ENCODE assay signal across 18 cellular contexts in genomic region chr6:45494734-45495133, GRCh38.
DNase-seq lines count a peak whose midpoint lies in the region; ATAC-seq and TF ChIP-seq lines count a peak whose summit lies in the region.
"Had no signal": no experiment of that assay in that cellular context is flagged by ENCODE, and none has a peak within 500 bp of the region (broad histone marks: within the 10 kb centered on the region; RNA-seq: fewer than 3 reads in every experiment).

No MANE protein-coding gene starts in this region.

- no peaks in the 10 kb centered on the region for H3K9me3 ChIP-seq in DND-41 (ENCODE audit: insufficient read depth, low read length, severe bottlenecking)
- no peaks in the 10 kb centered on the region for H3K9me3 ChIP-seq in gastrocnemius medialis
- H3K9me3 ChIP-seq: left lung, testis had no signal

- H4K20me1 ChIP-seq in DND-41 (ENCODE audit: insufficient read depth, low read length): no peaks in the 10 kb centered on the region

- in situ Hi-C loops in gastrocnemius medialis (cut with MboI; ENCODE audit: low sequenced_read_pairs in 4 of 4): no loop called here

- DNase-seq in SIG-M5 treated with dmso at 0.1 percent for 504 hours (lab: John Stamatoyannopoulos, UW; ENCODE audit: unreplicated experiment): peak; percentile 22
- no peak for DNase-seq in SIG-M5 (lab: John Stamatoyannopoulos, UW)
- DNase-seq in DND-41: peak; percentile 80
- no peak for DNase-seq in putamen (ENCODE audit: low spot score)
- no peak for DNase-seq in gastrocnemius medialis
- no peak for DNase-seq in mesothelial cell of epicardium (ENCODE audit: low spot score in 2 of 2, unreplicated experiment in 2 of 2)
- DNase-seq: activated gamma-delta T cell; effector memory CD4-positive, alpha-beta T cell; naive B cell; NCI-H146; NCI-H446; PC-3; testis had no signal

- H3K9me3 Mint-ChIP-seq in T-helper 1 cell treated with Interleukin-12 subunit alpha and Interleukin-12 subunit beta and Interleukin-4 antibody, amounts not matched to agents 30 μg/mL and 1 μg/mL, for 36 hours: no peaks in the 10 kb centered on the region
- no peaks in the 10 kb centered on the region for H3K9me3 Mint-ChIP-seq in dendritic cell treated with granulocyte-macrophage colony-stimulating factor and Interleukin-4, amounts not matched to agents 40 ng/mL and 50 ng/mL, for 4 days
- no peaks in the 10 kb centered on the region for H3K9me3 Mint-ChIP-seq in mesothelial cell of epicardium
- H3K9me3 Mint-ChIP-seq: IgD-negative memory B cell had no signal

- H3K4me1 Mint-ChIP-seq in T-helper 1 cell treated with Interleukin-12 subunit alpha and Interleukin-12 subunit beta and Interleukin-4 antibody, amounts not matched to agents 30 μg/mL and 1 μg/mL, for 36 hours (ENCODE audit: low read depth): peaks cover 44% of the 10 kb centered on the region
- H3K4me1 Mint-ChIP-seq in dendritic cell treated with granulocyte-macrophage colony-stimulating factor and Interleukin-4, amounts not matched to agents 40 ng/mL and 50 ng/mL, for 4 days (ENCODE audit: low read depth): peaks cover 52% of the 10 kb centered on the region
- H3K4me1 Mint-ChIP-seq in mesothelial cell of epicardium: peaks cover 9% of the 10 kb centered on the region

- H2AFZ ChIP-seq in DND-41 (ENCODE audit: low read depth, low read length): peak overlapping the region; percentile 56

- peak overlapping the region; percentile 43 for H3K27ac Mint-ChIP-seq in T-helper 1 cell treated with Interleukin-12 subunit alpha and Interleukin-12 subunit beta and Interleukin-4 antibody, amounts not matched to agents 30 μg/mL and 1 μg/mL, for 36 hours
- H3K27ac Mint-ChIP-seq in dendritic cell treated with granulocyte-macrophage colony-stimulating factor and Interleukin-4, amounts not matched to agents 40 ng/mL and 50 ng/mL, for 4 days: peak overlapping the region; percentile 84
- H3K27ac Mint-ChIP-seq in mesothelial cell of epicardium: no peak overlapping the region
- H3K27ac Mint-ChIP-seq: IgD-negative memory B cell had no signal

- no peaks in the 10 kb centered on the region for H3K79me2 ChIP-seq in DND-41 (ENCODE audit: insufficient read depth, low read length)

- TF ChIP-seq POLR2A in gastrocnemius medialis (IDR thresholded peaks at IDR 0.05): no peak

- H3K9ac ChIP-seq in DND-41 (ENCODE audit: low read depth, low read length): peak overlapping the region; percentile 52

- H3K4me1 ChIP-seq in DND-41 (ENCODE audit: insufficient read depth, low read length) (peaks cover 73% of the 10 kb centered on the region), gastrocnemius medialis (no peaks in the 10 kb centered on the region)
- H3K4me1 ChIP-seq: testis had no signal

- H3K27me3 ChIP-seq in DND-41 (ENCODE audit: insufficient read depth, low read length, poor library complexity) (no peaks in the 10 kb centered on the region), gastrocnemius medialis (no peaks in the 10 kb centered on the region)
- H3K27me3 ChIP-seq: left lung, testis had no signal

- peaks cover 32% of the 10 kb centered on the region for H3K36me3 Mint-ChIP-seq in T-helper 1 cell treated with Interleukin-12 subunit alpha and Interleukin-12 subunit beta and Interleukin-4 antibody, amounts not matched to agents 30 μg/mL and 1 μg/mL, for 36 hours (ENCODE audit: low read depth)
- H3K36me3 Mint-ChIP-seq in dendritic cell treated with granulocyte-macrophage colony-stimulating factor and Interleukin-4, amounts not matched to agents 40 ng/mL and 50 ng/mL, for 4 days (ENCODE audit: low read depth): peaks cover 40% of the 10 kb centered on the region
- no peaks in the 10 kb centered on the region for H3K36me3 Mint-ChIP-seq in mesothelial cell of epicardium
- H3K36me3 Mint-ChIP-seq: naive B cell had no signal

- TF ChIP-seq CTCF in DND-41 (IDR thresholded peaks at IDR 0.05; ENCODE audit: borderline replicate concordance, extremely low read depth, low read length, poor library complexity, severe bottlenecking) (no peak), gastrocnemius medialis (IDR thresholded peaks at IDR 0.05 in 4 of 5, conservative IDR thresholded peaks at IDR 0.05 in 1 of 5) (no peak), mesothelial cell of epicardium (IDR thresholded peaks at IDR 0.05; ENCODE audit: unreplicated experiment) (no peak)

- H3K4me2 ChIP-seq in DND-41 (ENCODE audit: insufficient read depth, low read length): peak overlapping the region; percentile 50

- H3K36me3 ChIP-seq in DND-41 (ENCODE audit: insufficient read depth, low read length): peaks cover 26% of the 10 kb centered on the region; the same call in 1 of the 2 replicates
- no peaks in the 10 kb centered on the region for H3K36me3 ChIP-seq in gastrocnemius medialis
- H3K36me3 ChIP-seq: left lung had no signal

- H3K27ac ChIP-seq in DND-41 (ENCODE audit: low read length) (peak overlapping the region; percentile 90), gastrocnemius medialis (no peak overlapping the region)
- H3K27ac ChIP-seq: 22Rv1, testis had no signal

- H3K4me3 ChIP-seq in DND-41 (ENCODE audit: low read depth in 1 of 2, low read length in 2 of 2): no peak overlapping the region
- no peak overlapping the region for H3K4me3 ChIP-seq in gastrocnemius medialis
- H3K4me3 ChIP-seq: left lung, testis had no signal

- intact Hi-C loops in dendritic cell treated with granulocyte-macrophage colony-stimulating factor and Interleukin-4, amounts not matched to agents 40 ng/mL and 50 ng/mL, for 4 days (cut with micrococcal nuclease): no loop called here
- intact Hi-C loops in gastrocnemius medialis (cut with DNase I; ENCODE audit: low total_unique reads): no loop called here

- ATAC-seq in DND-41 (ENCODE audit: insufficient read depth, low read depth): peak; percentile 86
- ATAC-seq in gastrocnemius medialis: no peak

- no peaks in the 10 kb centered on the region for H3K27me3 Mint-ChIP-seq in T-helper 1 cell treated with Interleukin-12 subunit alpha and Interleukin-12 subunit beta and Interleukin-4 antibody, amounts not matched to agents 30 μg/mL and 1 μg/mL, for 36 hours (ENCODE audit: low read depth)
- no peaks in the 10 kb centered on the region for H3K27me3 Mint-ChIP-seq in dendritic cell treated with granulocyte-macrophage colony-stimulating factor and Interleukin-4, amounts not matched to agents 40 ng/mL and 50 ng/mL, for 4 days
- peaks cover 19% of the 10 kb centered on the region for H3K27me3 Mint-ChIP-seq in mesothelial cell of epicardium (ENCODE audit: low read depth)
- H3K27me3 Mint-ChIP-seq: naive B cell had no signal

- H3K4me3 Mint-ChIP-seq in T-helper 1 cell treated with Interleukin-12 subunit alpha and Interleukin-12 subunit beta and Interleukin-4 antibody, amounts not matched to agents 30 μg/mL and 1 μg/mL, for 36 hours: no peak overlapping the region
- no peak overlapping the region for H3K4me3 Mint-ChIP-seq in dendritic cell treated with granulocyte-macrophage colony-stimulating factor and Interleukin-4, amounts not matched to agents 40 ng/mL and 50 ng/mL, for 4 days
- no peak overlapping the region for H3K4me3 Mint-ChIP-seq in mesothelial cell of epicardium

Comparison
In these comparisons a context has a peak if more than half of its experiments do, and no peak if none do; other contexts are left out.
1. DNase-seq: peak in SIG-M5 treated with dmso at 0.1 percent for 504 hours (single experiment) and DND-41 (single experiment); none in SIG-M5 (single experiment), putamen (single experiment), gastrocnemius medialis (0 of 2) and mesothelial cell of epicardium (0 of 2).